34 cellular contexts compared by ENCODE assay signal in genomic region chr3:150076443-150076842, GRCh38.
"Had no signal": no experiment of that assay in that cellular context is flagged by ENCODE, and none has a peak within 500 bp of the region (broad histone marks: within the 10 kb centered on the region; RNA-seq: fewer than 3 reads in every experiment).

No MANE protein-coding gene starts in this region.

- H3K36me3 Mint-ChIP-seq: activated CD4-positive, alpha-beta memory T cell treated with anti-CD3 and anti-CD28 coated beads for 36 hours; activated naive CD4-positive, alpha-beta T cell treated with anti-CD3 and anti-CD28 coated beads, Interleukin-2, amount 50 U/mL, for 72 hours; activated naive CD8-positive, alpha-beta T cell treated with anti-CD3 and anti-CD28 coated beads for 36 hours had no signal

- DNase-seq: activated B cell treated with CpG ODN at 0.5 μM for 24 hours; activated CD4-positive, alpha-beta memory T cell treated with anti-CD3 and anti-CD28 coated beads for 36 hours; activated CD4-positive, alpha-beta T cell treated with anti-CD3 and anti-CD28 coated beads for 4 hours; activated CD4-positive, alpha-beta T cell treated with anti-CD3 and anti-CD28 coated beads, Interleukin-2, amount 10 ng/mL, durations not matched to agents 24 days and 14 days; activated CD4-positive, alpha-beta T cell treated with anti-CD3 and anti-CD28 coated beads, Interleukin-2, amount 50 U/mL, for 1 hour; activated CD4-positive, alpha-beta T cell treated with anti-CD3 and anti-CD28 coated beads, Interleukin-2, amount 50 U/mL, for 4 hours; activated CD4-positive, CD25-positive, alpha-beta regulatory T cell treated with anti-CD3 and anti-CD28 coated beads, Interleukin-2, amount 50 U/mL, for 72 hours; activated CD8-positive, alpha-beta memory T cell treated with anti-CD3 and anti-CD28 coated beads, Interleukin-2, amount 50 U/mL, for 4 hours; activated CD8-positive, alpha-beta T cell treated with anti-CD3 and anti-CD28 coated beads for 36 hours; activated effector memory CD4-positive, alpha-beta T cell treated with anti-CD3 and anti-CD28 coated beads, Interleukin-2, amount 50 U/mL, for 16 hours; activated gamma-delta T cell treated with Interleukin-2 at 50 U/mL for 16 hours; activated naive CD4-positive, alpha-beta T cell; activated naive CD4-positive, alpha-beta T cell treated with anti-CD3 and anti-CD28 coated beads, Interleukin-2, amount 50 U/mL, for 16 hours; activated naive CD8-positive, alpha-beta T cell treated with anti-CD3 and anti-CD28 coated beads for 36 hours; activated T-cell treated with anti-CD3 and anti-CD28 coated beads for 4 hours; activated T-cell treated with anti-CD3 and anti-CD28 coated beads, Interleukin-2, amount 50 U/mL, for 1 hour; activated T-cell treated with anti-CD3 and anti-CD28 coated beads, Interleukin-2, amount 50 U/mL, for 4 hours; activated T-cell treated with anti-CD3 and anti-CD28 coated beads, Interleukin-2, amount 50 U/mL, for 72 hours; adrenal gland; amniotic stem cell; aorta; body of pancreas; brain microvascular endothelial cell; central memory CD4-positive, alpha-beta T cell; T-helper 1 cell; T-helper 2 cell; T-helper 9 cell had no signal

- H3K36me3 ChIP-seq: adrenal gland, brain microvascular endothelial cell, breast epithelium had no signal

- H3K4me1 Mint-ChIP-seq: activated CD4-positive, alpha-beta T cell treated with anti-CD3 and anti-CD28 coated beads, Interleukin-2, amount 10 ng/mL, durations not matched to agents 24 days and 14 days; activated T-helper 17 cell treated with anti-CD3 and anti-CD28 coated beads, Interleukin-2, amount 50 U/mL, for 72 hours had no signal

- ATAC-seq: activated CD8-positive, alpha-beta T cell treated with anti-CD3 and anti-CD28 coated beads for 36 hours; activated naive CD4-positive, alpha-beta T cell treated with anti-CD3 and anti-CD28 coated beads, Interleukin-2, amount 50 U/mL, for 72 hours; activated T-cell treated with anti-CD3 and anti-CD28 coated beads, Interleukin-2, amount 50 U/mL, for 4 hours; activated T-cell treated with anti-CD3 and anti-CD28 coated beads, Interleukin-2, amount 50 U/mL, for 72 hours; activated T-helper 17 cell treated with anti-CD3 and anti-CD28 coated beads, Interleukin-2, amount 50 U/mL, for 72 hours; body of pancreas had no signal

- H3K4me3 ChIP-seq: adrenal gland, body of pancreas, breast epithelium had no signal

- H3K27ac ChIP-seq: adrenal gland, body of pancreas, brain microvascular endothelial cell, breast epithelium, VCaP had no signal

- H3K27ac Mint-ChIP-seq: activated B cell treated with CpG ODN at 0.5 μM for 24 hours; activated CD4-positive, alpha-beta memory T cell treated with anti-CD3 and anti-CD28 coated beads for 36 hours; activated CD4-positive, alpha-beta T cell treated with anti-CD3 and anti-CD28 coated beads, Interleukin-2, amount 10 ng/mL, durations not matched to agents 24 days and 14 days; activated CD8-positive, alpha-beta T cell treated with anti-CD3 and anti-CD28 coated beads for 36 hours; activated naive CD4-positive, alpha-beta T cell treated with anti-CD3 and anti-CD28 coated beads, Interleukin-2, amount 50 U/mL, for 72 hours; activated naive CD8-positive, alpha-beta T cell treated with anti-CD3 and anti-CD28 coated beads for 36 hours; activated T-cell treated with anti-CD3 and anti-CD28 coated beads, Interleukin-2, amount 50 U/mL, for 72 hours; activated T-helper 1 cell treated with anti-CD3 and anti-CD28 coated beads, Interleukin-12 subunit alpha, Interleukin-12 subunit beta, Interleukin-2, Interleukin-4 antibody, amounts not matched to agents 30 ng/mL and 10 ng/mL and 1 ng/mL, durations not matched to agents 14 hours and 24 hours and 36 hours; activated T-helper 17 cell treated with anti-CD3 and anti-CD28 coated beads, Interleukin-2, amount 50 U/mL, for 72 hours; T-helper 1 cell treated with Interleukin-12 subunit alpha and Interleukin-12 subunit beta and Interleukin-4 antibody, amounts not matched to agents 30 μg/mL and 1 μg/mL, for 36 hours; T-helper 2 cell treated with Interferon-gamma antibody and Interleukin-4, amounts not matched to agents 5 μg/mL and 100 μg/mL, for 36 hours had no signal

- H3K4me3 Mint-ChIP-seq: activated B cell treated with CpG ODN at 0.5 μM for 24 hours; activated CD4-positive, alpha-beta memory T cell treated with anti-CD3 and anti-CD28 coated beads for 36 hours; activated CD4-positive, alpha-beta T cell treated with anti-CD3 and anti-CD28 coated beads, Interleukin-2, amount 10 ng/mL, durations not matched to agents 24 days and 14 days; activated CD8-positive, alpha-beta T cell treated with anti-CD3 and anti-CD28 coated beads for 36 hours; activated naive CD8-positive, alpha-beta T cell treated with anti-CD3 and anti-CD28 coated beads for 36 hours; activated T-cell treated with anti-CD3 and anti-CD28 coated beads, Interleukin-2, amount 50 U/mL, for 4 hours; activated T-cell treated with anti-CD3 and anti-CD28 coated beads, Interleukin-2, amount 50 U/mL, for 72 hours; activated T-helper 1 cell treated with anti-CD3 and anti-CD28 coated beads, Interleukin-12 subunit alpha, Interleukin-12 subunit beta, Interleukin-2, Interleukin-4 antibody, amounts not matched to agents 30 ng/mL and 10 ng/mL and 1 ng/mL, durations not matched to agents 14 hours and 24 hours and 36 hours; activated T-helper 17 cell treated with anti-CD3 and anti-CD28 coated beads, Interleukin-2, amount 50 U/mL, for 72 hours; T-helper 1 cell treated with Interleukin-12 subunit alpha and Interleukin-12 subunit beta and Interleukin-4 antibody, amounts not matched to agents 30 μg/mL and 1 μg/mL, for 36 hours; T-helper 2 cell treated with Interferon-gamma antibody and Interleukin-4, amounts not matched to agents 5 μg/mL and 100 μg/mL, for 36 hours had no signal

- H3K4me1 ChIP-seq: adrenal gland, body of pancreas had no signal

- H3K9me3 Mint-ChIP-seq: activated B cell treated with CpG ODN at 0.5 μM for 24 hours; activated CD8-positive, alpha-beta T cell treated with anti-CD3 and anti-CD28 coated beads for 36 hours; activated T-helper 17 cell treated with anti-CD3 and anti-CD28 coated beads, Interleukin-2, amount 50 U/mL, for 72 hours had no signal

- H3K27me3 ChIP-seq: adrenal gland, body of pancreas, brain microvascular endothelial cell, breast epithelium had no signal

- H3K9me3 ChIP-seq: adrenal gland had no signal
